Comparison of ENCODE assay signal across 1 cellular context in the genomic region with DNA sequence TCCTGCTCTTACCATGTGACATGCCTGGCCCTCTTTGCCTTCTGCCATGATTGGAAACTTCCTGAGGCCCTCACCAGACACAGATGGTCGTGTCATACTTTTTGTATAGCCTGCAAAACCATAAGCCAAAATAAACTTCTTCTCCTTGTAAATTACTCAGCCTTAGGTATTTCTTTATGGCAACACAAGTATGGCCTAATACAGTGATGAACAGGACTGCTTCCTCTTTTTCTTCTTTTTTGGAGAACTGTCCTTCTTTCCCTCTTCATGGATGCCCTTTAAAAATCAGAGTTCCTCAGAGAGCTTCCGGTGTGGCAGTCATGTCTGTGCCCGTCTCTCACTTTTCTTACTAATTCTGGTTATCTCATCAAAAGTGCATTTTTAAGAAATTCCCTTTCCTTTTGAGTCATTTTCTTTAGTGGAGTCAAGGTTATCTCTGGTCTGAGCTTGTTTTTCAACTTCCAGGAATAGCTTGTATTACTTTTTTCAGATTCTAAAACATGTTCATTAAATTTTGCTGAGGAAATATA.
TF ChIP-seq lines count a peak whose summit lies in the region.

No MANE protein-coding gene starts in this region.

TF ChIP-seq in K562, 482 proteins besides CTCF, POLR2A, EP300 and RAD21 (continued from another document and continues in another):
- TF ChIP-seq, protein P1, sequence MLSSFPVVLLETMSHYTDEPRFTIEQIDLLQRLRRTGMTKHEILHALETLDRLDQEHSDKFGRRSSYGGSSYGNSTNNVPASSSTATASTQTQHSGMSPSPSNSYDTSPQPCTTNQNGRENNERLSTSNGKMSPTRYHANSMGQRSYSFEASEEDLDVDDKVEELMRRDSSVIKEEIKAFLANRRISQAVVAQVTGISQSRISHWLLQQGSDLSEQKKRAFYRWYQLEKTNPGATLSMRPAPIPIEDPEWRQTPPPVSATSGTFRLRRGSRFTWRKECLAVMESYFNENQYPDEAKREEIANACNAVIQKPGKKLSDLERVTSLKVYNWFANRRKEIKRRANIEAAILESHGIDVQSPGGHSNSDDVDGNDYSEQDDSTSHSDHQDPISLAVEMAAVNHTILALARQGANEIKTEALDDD (IDR thresholded peaks at IDR 0.05), result no peak
- TF ChIP-seq E2F3 (CRISPR knock-in tag; IDR thresholded peaks at IDR 0.05) (peak; percentile 44; the same call in 1 of the 2 replicates), ZNF23 (CRISPR knock-in tag; IDR thresholded peaks at IDR 0.05) (no peak), ZNF239 (CRISPR knock-in tag; IDR thresholded peaks at IDR 0.05) (peak; percentile 46), RBM15 (IDR thresholded peaks at IDR 0.05; ENCODE audit: insufficient read depth, low read length) (no peak), HEY1 (CRISPR knock-in tag; IDR thresholded peaks at IDR 0.05; ENCODE audit: borderline replicate concordance) (no peak), STAT5B (CRISPR knock-in tag; IDR thresholded peaks at IDR 0.05) (no peak), MAFG (tag; conservative IDR thresholded peaks at IDR 0.05) (no peak), ZNF76 (CRISPR knock-in tag; IDR thresholded peaks at IDR 0.05; ENCODE audit: borderline replicate concordance) (0 out of 2 replicates have a peak, but pooled peaks have one; percentile 44), GTF2F1 (IDR thresholded peaks at IDR 0.05; ENCODE audit: low read depth, low read length) (no peak), RFX5 (IDR thresholded peaks at IDR 0.05; ENCODE audit: low read depth, low read length) (no peak), ZNF780A (CRISPR knock-in tag; IDR thresholded peaks at IDR 0.05) (no peak), THRAP3 (IDR thresholded peaks at IDR 0.05; ENCODE audit: borderline replicate concordance) (no peak), ILK (tag; IDR thresholded peaks at IDR 0.05; ENCODE audit: borderline replicate concordance, low read depth) (0 out of 2 replicates have a peak, but pooled peaks have one; percentile 57), ZNF124 (CRISPR knock-in tag; IDR thresholded peaks at IDR 0.05) (no peak), XRCC4 (IDR thresholded peaks at IDR 0.05; ENCODE audit: extremely low read depth, insufficient read depth, insufficient read length) (no peak), ETV5 (CRISPR knock-in tag; IDR thresholded peaks at IDR 0.05; ENCODE audit: low read depth) (no peak), IFI16 (CRISPR knock-in tag; IDR thresholded peaks at IDR 0.05) (0 out of 2 replicates have a peak, but pooled peaks have one; percentile 10), ZNF75A (CRISPR knock-in tag; IDR thresholded peaks at IDR 0.05) (peak; percentile 20; the same call in 1 of the 2 replicates), POLR2H (tag; IDR thresholded peaks at IDR 0.05; ENCODE audit: low read depth) (no peak), CBX2 (IDR thresholded peaks at IDR 0.05; ENCODE audit: insufficient read depth, low read length, poor library complexity, severe bottlenecking) (no peak), ETV6 (IDR thresholded peaks at IDR 0.05; ENCODE audit: borderline replicate concordance in 1 of 2, low read depth in 2 of 2, low read length in 1 of 2) (no peak), ETV6 (CRISPR knock-in tag; IDR thresholded peaks at IDR 0.05; ENCODE audit: borderline replicate concordance) (no peak), KAT2B (IDR thresholded peaks at IDR 0.05; ENCODE audit: low read depth, low read length) (no peak), ZFP1 (CRISPR knock-in tag; IDR thresholded peaks at IDR 0.05) (no peak), SIRT6 (IDR thresholded peaks at IDR 0.05; ENCODE audit: low read depth, low read length) (no peak), KLF10 (CRISPR knock-in tag; IDR thresholded peaks at IDR 0.05) (no peak), ZBTB1 (CRISPR knock-in tag; IDR thresholded peaks at IDR 0.05; ENCODE audit: borderline replicate concordance, low read depth) (no peak), NR4A1 (CRISPR knock-in tag; IDR thresholded peaks at IDR 0.05) (no peak), NR4A1 (tag; IDR thresholded peaks at IDR 0.05) (peak; percentile 77; the same call in 1 of the 2 replicates), COPS2 (conservative IDR thresholded peaks at IDR 0.05) (no peak), TFAM (CRISPR knock-in tag; conservative IDR thresholded peaks at IDR 0.05) (no peak), KAT8 (IDR thresholded peaks at IDR 0.05; ENCODE audit: low read depth) (no peak), C11orf30 (IDR thresholded peaks at IDR 0.05; ENCODE audit: low read depth) (no peak), U2AF2 (optimal IDR thresholded peaks at IDR 0.05; ENCODE audit: low read depth, low read length) (no peak), SMARCA4 (IDR thresholded peaks at IDR 0.05) (no peak), MCM7 (IDR thresholded peaks at IDR 0.05) (no peak), ZC3H4 (CRISPR knock-in tag; IDR thresholded peaks at IDR 0.05; ENCODE audit: borderline replicate concordance) (no peak), HDAC8 (tag; IDR thresholded peaks at IDR 0.05) (0 out of 2 replicates have a peak, but pooled peaks have one; percentile 68), CCNT2 (IDR thresholded peaks at IDR 0.05; ENCODE audit: borderline replicate concordance, extremely low read depth, insufficient read length, low read depth, low read length) (no peak), ZNF764 (CRISPR knock-in tag; IDR thresholded peaks at IDR 0.05; ENCODE audit: low read depth) (no peak), RBM25 (IDR thresholded peaks at IDR 0.05; ENCODE audit: low read depth, low read length, severe bottlenecking) (no peak), DIDO1 (tag; IDR thresholded peaks at IDR 0.05; ENCODE audit: low read depth) (0 out of 2 replicates have a peak, but pooled peaks have one; percentile 19), BHLHE40 (IDR thresholded peaks at IDR 0.05; ENCODE audit: low read length) (no peak), PTTG1 (tag; IDR thresholded peaks at IDR 0.05; ENCODE audit: low read depth) (peak; percentile 53), RBFOX2 (IDR thresholded peaks at IDR 0.05; ENCODE audit: low read depth, low read length) (no peak), ELF4 (CRISPR knock-in tag; IDR thresholded peaks at IDR 0.05) (no peak)
- TF ChIP-seq, protein P2, sequence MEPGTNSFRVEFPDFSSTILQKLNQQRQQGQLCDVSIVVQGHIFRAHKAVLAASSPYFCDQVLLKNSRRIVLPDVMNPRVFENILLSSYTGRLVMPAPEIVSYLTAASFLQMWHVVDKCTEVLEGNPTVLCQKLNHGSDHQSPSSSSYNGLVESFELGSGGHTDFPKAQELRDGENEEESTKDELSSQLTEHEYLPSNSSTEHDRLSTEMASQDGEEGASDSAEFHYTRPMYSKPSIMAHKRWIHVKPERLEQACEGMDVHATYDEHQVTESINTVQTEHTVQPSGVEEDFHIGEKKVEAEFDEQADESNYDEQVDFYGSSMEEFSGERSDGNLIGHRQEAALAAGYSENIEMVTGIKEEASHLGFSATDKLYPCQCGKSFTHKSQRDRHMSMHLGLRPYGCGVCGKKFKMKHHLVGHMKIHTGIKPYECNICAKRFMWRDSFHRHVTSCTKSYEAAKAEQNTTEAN (CRISPR knock-in tag; IDR thresholded peaks at IDR 0.05), result no peak
- TF ChIP-seq, protein P3, sequence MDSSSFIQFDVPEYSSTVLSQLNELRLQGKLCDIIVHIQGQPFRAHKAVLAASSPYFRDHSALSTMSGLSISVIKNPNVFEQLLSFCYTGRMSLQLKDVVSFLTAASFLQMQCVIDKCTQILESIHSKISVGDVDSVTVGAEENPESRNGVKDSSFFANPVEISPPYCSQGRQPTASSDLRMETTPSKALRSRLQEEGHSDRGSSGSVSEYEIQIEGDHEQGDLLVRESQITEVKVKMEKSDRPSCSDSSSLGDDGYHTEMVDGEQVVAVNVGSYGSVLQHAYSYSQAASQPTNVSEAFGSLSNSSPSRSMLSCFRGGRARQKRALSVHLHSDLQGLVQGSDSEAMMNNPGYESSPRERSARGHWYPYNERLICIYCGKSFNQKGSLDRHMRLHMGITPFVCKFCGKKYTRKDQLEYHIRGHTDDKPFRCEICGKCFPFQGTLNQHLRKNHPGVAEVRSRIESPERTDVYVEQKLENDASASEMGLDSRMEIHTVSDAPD (CRISPR knock-in tag; IDR thresholded peaks at IDR 0.05), result no peak
- TF ChIP-seq, protein P4, sequence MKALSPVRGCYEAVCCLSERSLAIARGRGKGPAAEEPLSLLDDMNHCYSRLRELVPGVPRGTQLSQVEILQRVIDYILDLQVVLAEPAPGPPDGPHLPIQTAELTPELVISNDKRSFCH (CRISPR knock-in tag; IDR thresholded peaks at IDR 0.05), result no peak
- TF ChIP-seq, protein P4 (tag; IDR thresholded peaks at IDR 0.05), result 0 out of 2 replicates have a peak, but pooled peaks have one; percentile 66
- TF ChIP-seq, protein P5, sequence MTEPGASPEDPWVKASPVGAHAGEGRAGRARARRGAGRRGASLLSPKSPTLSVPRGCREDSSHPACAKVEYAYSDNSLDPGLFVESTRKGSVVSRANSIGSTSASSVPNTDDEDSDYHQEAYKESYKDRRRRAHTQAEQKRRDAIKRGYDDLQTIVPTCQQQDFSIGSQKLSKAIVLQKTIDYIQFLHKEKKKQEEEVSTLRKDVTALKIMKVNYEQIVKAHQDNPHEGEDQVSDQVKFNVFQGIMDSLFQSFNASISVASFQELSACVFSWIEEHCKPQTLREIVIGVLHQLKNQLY (CRISPR knock-in tag; conservative IDR thresholded peaks at IDR 0.05), result no peak
- TF ChIP-seq, protein P6, sequence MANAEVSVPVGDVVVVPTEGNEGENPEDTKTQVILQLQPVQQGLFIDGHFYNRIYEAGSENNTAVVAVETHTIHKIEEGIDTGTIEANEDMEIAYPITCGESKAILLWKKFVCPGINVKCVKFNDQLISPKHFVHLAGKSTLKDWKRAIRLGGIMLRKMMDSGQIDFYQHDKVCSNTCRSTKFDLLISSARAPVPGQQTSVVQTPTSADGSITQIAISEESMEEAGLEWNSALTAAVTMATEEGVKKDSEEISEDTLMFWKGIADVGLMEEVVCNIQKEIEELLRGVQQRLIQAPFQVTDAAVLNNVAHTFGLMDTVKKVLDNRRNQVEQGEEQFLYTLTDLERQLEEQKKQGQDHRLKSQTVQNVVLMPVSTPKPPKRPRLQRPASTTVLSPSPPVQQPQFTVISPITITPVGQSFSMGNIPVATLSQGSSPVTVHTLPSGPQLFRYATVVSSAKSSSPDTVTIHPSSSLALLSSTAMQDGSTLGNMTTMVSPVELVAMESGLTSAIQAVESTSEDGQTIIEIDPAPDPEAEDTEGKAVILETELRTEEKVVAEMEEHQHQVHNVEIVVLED (CRISPR knock-in tag; IDR thresholded peaks at IDR 0.05), result no peak; the same call in 1 of the 2 replicates
- TF ChIP-seq, protein P7, sequence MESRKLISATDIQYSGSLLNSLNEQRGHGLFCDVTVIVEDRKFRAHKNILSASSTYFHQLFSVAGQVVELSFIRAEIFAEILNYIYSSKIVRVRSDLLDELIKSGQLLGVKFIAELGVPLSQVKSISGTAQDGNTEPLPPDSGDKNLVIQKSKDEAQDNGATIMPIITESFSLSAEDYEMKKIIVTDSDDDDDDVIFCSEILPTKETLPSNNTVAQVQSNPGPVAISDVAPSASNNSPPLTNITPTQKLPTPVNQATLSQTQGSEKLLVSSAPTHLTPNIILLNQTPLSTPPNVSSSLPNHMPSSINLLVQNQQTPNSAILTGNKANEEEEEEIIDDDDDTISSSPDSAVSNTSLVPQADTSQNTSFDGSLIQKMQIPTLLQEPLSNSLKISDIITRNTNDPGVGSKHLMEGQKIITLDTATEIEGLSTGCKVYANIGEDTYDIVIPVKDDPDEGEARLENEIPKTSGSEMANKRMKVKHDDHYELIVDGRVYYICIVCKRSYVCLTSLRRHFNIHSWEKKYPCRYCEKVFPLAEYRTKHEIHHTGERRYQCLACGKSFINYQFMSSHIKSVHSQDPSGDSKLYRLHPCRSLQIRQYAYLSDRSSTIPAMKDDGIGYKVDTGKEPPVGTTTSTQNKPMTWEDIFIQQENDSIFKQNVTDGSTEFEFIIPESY (CRISPR knock-in tag; IDR thresholded peaks at IDR 0.05), result no peak
- TF ChIP-seq, protein P8, sequence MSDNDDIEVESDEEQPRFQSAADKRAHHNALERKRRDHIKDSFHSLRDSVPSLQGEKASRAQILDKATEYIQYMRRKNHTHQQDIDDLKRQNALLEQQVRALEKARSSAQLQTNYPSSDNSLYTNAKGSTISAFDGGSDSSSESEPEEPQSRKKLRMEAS (CRISPR knock-in tag; IDR thresholded peaks at IDR 0.05), result no peak
- TF ChIP-seq, protein P9, sequence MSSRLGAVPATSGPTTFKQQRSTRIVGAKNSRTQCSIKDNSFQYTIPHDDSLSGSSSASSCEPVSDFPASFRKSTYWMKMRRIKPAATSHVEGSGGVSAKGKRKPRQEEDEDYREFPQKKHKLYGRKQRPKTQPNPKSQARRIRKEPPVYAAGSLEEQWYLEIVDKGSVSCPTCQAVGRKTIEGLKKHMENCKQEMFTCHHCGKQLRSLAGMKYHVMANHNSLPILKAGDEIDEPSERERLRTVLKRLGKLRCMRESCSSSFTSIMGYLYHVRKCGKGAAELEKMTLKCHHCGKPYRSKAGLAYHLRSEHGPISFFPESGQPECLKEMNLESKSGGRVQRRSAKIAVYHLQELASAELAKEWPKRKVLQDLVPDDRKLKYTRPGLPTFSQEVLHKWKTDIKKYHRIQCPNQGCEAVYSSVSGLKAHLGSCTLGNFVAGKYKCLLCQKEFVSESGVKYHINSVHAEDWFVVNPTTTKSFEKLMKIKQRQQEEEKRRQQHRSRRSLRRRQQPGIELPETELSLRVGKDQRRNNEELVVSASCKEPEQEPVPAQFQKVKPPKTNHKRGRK (tag; IDR thresholded peaks at IDR 0.05), result peak; percentile 24; the same call in 1 of the 2 replicates
- TF ChIP-seq, protein P10, sequence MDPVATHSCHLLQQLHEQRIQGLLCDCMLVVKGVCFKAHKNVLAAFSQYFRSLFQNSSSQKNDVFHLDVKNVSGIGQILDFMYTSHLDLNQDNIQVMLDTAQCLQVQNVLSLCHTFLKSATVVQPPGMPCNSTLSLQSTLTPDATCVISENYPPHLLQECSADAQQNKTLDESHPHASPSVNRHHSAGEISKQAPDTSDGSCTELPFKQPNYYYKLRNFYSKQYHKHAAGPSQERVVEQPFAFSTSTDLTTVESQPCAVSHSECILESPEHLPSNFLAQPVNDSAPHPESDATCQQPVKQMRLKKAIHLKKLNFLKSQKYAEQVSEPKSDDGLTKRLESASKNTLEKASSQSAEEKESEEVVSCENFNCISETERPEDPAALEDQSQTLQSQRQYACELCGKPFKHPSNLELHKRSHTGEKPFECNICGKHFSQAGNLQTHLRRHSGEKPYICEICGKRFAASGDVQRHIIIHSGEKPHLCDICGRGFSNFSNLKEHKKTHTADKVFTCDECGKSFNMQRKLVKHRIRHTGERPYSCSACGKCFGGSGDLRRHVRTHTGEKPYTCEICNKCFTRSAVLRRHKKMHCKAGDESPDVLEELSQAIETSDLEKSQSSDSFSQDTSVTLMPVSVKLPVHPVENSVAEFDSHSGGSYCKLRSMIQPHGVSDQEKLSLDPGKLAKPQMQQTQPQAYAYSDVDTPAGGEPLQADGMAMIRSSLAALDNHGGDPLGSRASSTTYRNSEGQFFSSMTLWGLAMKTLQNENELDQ (CRISPR knock-in tag; IDR thresholded peaks at IDR 0.05; ENCODE audit: borderline replicate concordance), result no peak
- TF ChIP-seq, protein P11, sequence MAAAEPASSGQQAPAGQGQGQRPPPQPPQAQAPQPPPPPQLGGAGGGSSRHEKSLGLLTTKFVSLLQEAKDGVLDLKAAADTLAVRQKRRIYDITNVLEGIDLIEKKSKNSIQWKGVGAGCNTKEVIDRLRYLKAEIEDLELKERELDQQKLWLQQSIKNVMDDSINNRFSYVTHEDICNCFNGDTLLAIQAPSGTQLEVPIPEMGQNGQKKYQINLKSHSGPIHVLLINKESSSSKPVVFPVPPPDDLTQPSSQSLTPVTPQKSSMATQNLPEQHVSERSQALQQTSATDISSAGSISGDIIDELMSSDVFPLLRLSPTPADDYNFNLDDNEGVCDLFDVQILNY (CRISPR knock-in tag; IDR thresholded peaks at IDR 0.05), result no peak
